ENCODE assay signal across 8 cellular contexts in genomic region chr14:96852823-96853422, GRCh38. TPM values are rescaled to one million over a fixed set of nuclear protein-coding genes. Genes with fewer than 3 reads are reported as not detected.
DNase-seq lines count a peak whose midpoint lies in the region; ATAC-seq, FAIRE-seq and TF ChIP-seq lines count a peak whose summit lies in the region.

No MANE protein-coding gene starts in this region.

- 81% methylated on average over 4 of the region's 4 CpGs for WGBS in GM12878 (ENCODE audit: insufficient coverage, insufficient replicate concordance, low lambda C conversion rate, missing lambda C conversion rate)
- 65% methylated on average over 4 of the region's 4 CpGs for WGBS in liver

- no peaks in the 10 kb centered on the region for H3K27me3 ChIP-seq in GM12878 (replicated peaks in 1 of 2; ENCODE audit: control insufficient read depth in 2 of 2, insufficient read depth in 2 of 2, low read length in 1 of 2)
- H3K27me3 ChIP-seq in liver (ENCODE audit: control insufficient read depth in 4 of 4, insufficient read depth in 4 of 4, low read length in 3 of 4): no peaks in the 10 kb centered on the region

- no peak overlapping the region for H3K4me3 ChIP-seq in GM12878
- no peak overlapping the region for H3K4me3 ChIP-seq in liver (ENCODE audit: low read depth in 1 of 3, low read length in 3 of 3)

- TF ChIP-seq CTCF in GM12878 (IDR thresholded peaks at IDR 0.05 in 2 of 3, conservative IDR thresholded peaks at IDR 0.05 in 1 of 3; ENCODE audit: control insufficient read depth in 2 of 3, extremely low read depth in 1 of 3, insufficient read depth in 1 of 3, low read depth in 3 of 3, low read length in 3 of 3) (peak; percentile 57 to 68 (median 61)), liver (IDR thresholded peaks at IDR 0.05; ENCODE audit: low read depth, low read length, missing input control) (peak; percentile 66)

- peak; percentile 27 for FAIRE-seq in H54 (lab: Jason Lieb, UNC)
- peak; percentile 68 for FAIRE-seq in GM12878 (lab: Jason Lieb, UNC)

- POLR2A ChIA-PET in GM12878 (lab: Charles Lee): interaction anchor here (2.2 kb wide), 1 partner anchor 57 kb away, joined by 7 read pairs; no protein-coding TSS in a partner anchor

- H2AFZ ChIP-seq in GM12878 (ENCODE audit: control insufficient read depth, low read depth, low read length): no peak overlapping the region

- in situ Hi-C loops in GM12878 (cut with MboI): no loop called here

- no peak for TF ChIP-seq EP300 in GM12878 (IDR thresholded peaks at IDR 0.05; ENCODE audit: borderline replicate concordance in 1 of 2, control insufficient read depth in 1 of 2, low read depth in 2 of 2, low read length in 2 of 2)

- no peak for TF ChIP-seq POLR2A in H54 (IDR thresholded peaks at IDR 0.05; ENCODE audit: low read depth, low read length)
- no peak for TF ChIP-seq POLR2A in GM12878 (IDR thresholded peaks at IDR 0.05; ENCODE audit: low read depth, low read length)

- no peak overlapping the region for H3K27ac ChIP-seq in GM12878 (ENCODE audit: control insufficient read depth, insufficient read depth)
- H3K27ac ChIP-seq in liver (ENCODE audit: low read depth in 1 of 2, low read length in 2 of 2): no peak overlapping the region

- ATAC-seq in GM12878 (peak; percentile 84), HG03175 (IDR thresholded peaks at IDR 0.05; ENCODE audit: unreplicated experiment) (no peak)

- TF ChIP-seq RAD21 in GM12878 (IDR thresholded peaks at IDR 0.05; ENCODE audit: insufficient read depth, low read depth, low read length) (peak; percentile 67), liver (IDR thresholded peaks at IDR 0.05) (peak; percentile 51 to 68)

- H3K9me3 ChIP-seq in GM12878 (replicated peaks; ENCODE audit: control insufficient read depth, insufficient read depth, low read length) (no peaks in the 10 kb centered on the region), liver (ENCODE audit: control insufficient read depth in 4 of 4, low read length in 3 of 4) (no peaks in the 10 kb centered on the region)

- SMC1A ChIA-PET in GM12878 (lab: Charles Lee; ENCODE audit: uncharacterized antibody, unreplicated experiment): interaction anchor here (0.8 to 4.2 kb wide), 33 partner anchors 10 to 288 kb away, joined by 3 to 44 read pairs (median 4); partner anchors contain the start of gene VRK1

- RAD21 ChIA-PET in GM12878 (lab: Charles Lee; ENCODE audit: unreplicated experiment): interaction anchor here (0.5 to 3.3 kb wide), 28 partner anchors 9 to 498 kb away, joined by 3 to 25 read pairs (median 6); partner anchors contain the start of gene VRK1

- DNase-seq in activated CD8-positive, alpha-beta memory T cell treated with anti-CD3 and anti-CD28 coated beads, Interleukin-2, amount 50 U/mL, for 1 hour (ENCODE audit: extremely low read depth): peak; percentile 0
- DNase-seq in activated CD8-positive, alpha-beta memory T cell treated with anti-CD3 and anti-CD28 coated beads, Interleukin-2, amount 50 U/mL, for 4 hours: no peak
- DNase-seq in H54 (ENCODE audit: insufficient read length, low spot score) (no peak), NCI-H2171 treated with DMSO at 0.1 percent for 48 hours (lab: John Stamatoyannopoulos, UW) (peak; percentile 60), GM12878 (ENCODE audit: low read depth, low spot score) (peak; percentile 4), ureter (ENCODE audit: low spot score) (no peak)

- H3K79me2 ChIP-seq in GM12878 (ENCODE audit: control insufficient read depth, insufficient read depth, low read length): no peaks in the 10 kb centered on the region

- H3K4me2 ChIP-seq in GM12878 (ENCODE audit: control insufficient read depth, insufficient read depth): no peak overlapping the region

- intact Hi-C loops in GM12878 (cut with micrococcal nuclease; ENCODE audit: unreplicated experiment): loop anchor here (2.0 to 5.0 kb wide), 2 partner anchors 56 to 268 kb away; partner anchors contain the start of gene VRK1

- H3K4me1 ChIP-seq in GM12878 (ENCODE audit: control insufficient read depth, insufficient read depth, low read length): no peaks in the 10 kb centered on the region
- H3K4me1 ChIP-seq in liver (ENCODE audit: control insufficient read depth in 4 of 4, insufficient read depth in 4 of 4, low read length in 3 of 4): no peaks in the 10 kb centered on the region

- CTCF ChIA-PET in GM12878 (lab: Yijun Ruan, JAX): interaction anchor here (0.6 to 3.4 kb wide), 48 partner anchors 9 to 752 kb away, joined by 3 to 44 read pairs (median 4); partner anchors contain the start of gene VRK1

- H3K36me3 ChIP-seq in GM12878 (ENCODE audit: control insufficient read depth in 2 of 2, insufficient read depth in 2 of 2, low read length in 1 of 2) (peaks cover 8 to 13% of the 10 kb centered on the region in 2 experiments; a peak in 3 of 4 replicates), liver (ENCODE audit: control insufficient read depth in 4 of 4, insufficient read depth in 3 of 4, low read depth in 1 of 4, low read length in 3 of 4) (peaks cover 0 to 5% (median 1%) of the 10 kb centered on the region in 4 donors)

- no peaks in the 10 kb centered on the region for H4K20me1 ChIP-seq in GM12878 (ENCODE audit: control insufficient read depth, insufficient read depth)

- BruUV-seq in GM12878 (replicated peaks; lab: Mats Ljungman, UMichigan): no TSS peak

- H3K9ac ChIP-seq in GM12878 (ENCODE audit: control insufficient read depth, insufficient read depth, low read length): no peak overlapping the region
- no peak overlapping the region for H3K9ac ChIP-seq in liver (ENCODE audit: low read depth in 1 of 2, low read length in 2 of 2)

TF ChIP-seq in GM12878, 131 proteins besides CTCF, POLR2A, EP300 and RAD21:
- TF ChIP-seq SMC3 (IDR thresholded peaks at IDR 0.05; ENCODE audit: borderline replicate concordance, low read length) (peak; percentile 57; the same call in 1 of the 2 replicates), NFXL1 (IDR thresholded peaks at IDR 0.05; ENCODE audit: borderline replicate concordance) (no peak)

TF ChIP-seq in liver, 16 proteins besides CTCF, POLR2A, EP300 and RAD21:
- TF ChIP-seq MAX (IDR thresholded peaks at IDR 0.05) (no peak), HNF4A (conservative IDR thresholded peaks at IDR 0.05) (no peak), REST (IDR thresholded peaks at IDR 0.05) (no peak), FOXA1 (IDR thresholded peaks at IDR 0.05) (no peak)

RNA-seq across cellular contexts. Expression of gene VRK1, which starts 55.7 kb away (rescaled TPM):
- total RNA-seq in GM12878 (2013; cell fraction: nucleolus; rRNA removed): 93.6 and 94.9 TPM in 2 replicates
- total RNA-seq in GM12878 (2014; rRNA removed): 51.8 and 59.9 TPM in 2 replicates
- 94.1 and 102 TPM in 2 replicates for total RNA-seq in GM12878 (2014; rRNA removed; fragmentation: Illumina TruSeq; extraction: Trizol)
- 58.0 and 63.0 TPM in 2 replicates for total RNA-seq in GM12878 (2021)
- polyA plus RNA-seq in GM12878 (2011; ENCODE audit: low read depth): 36.7 TPM
- 50.9 and 77.0 TPM in 2 replicates for polyA plus RNA-seq in GM12878 (2011; rRNA removed)
- 14.5 and 17.2 TPM in 2 replicates for polyA plus RNA-seq in GM12878 (2011; cell fraction: cytosol; rRNA removed)
- polyA plus RNA-seq in GM12878 (2011; cell fraction: nucleus; rRNA removed): 25.5 and 31.0 TPM in 2 replicates
- 26.3 and 33.3 TPM in 2 replicates for polyA plus RNA-seq in GM12878 (2012)
- 75.4 and 96.3 TPM in 2 replicates for polyA plus RNA-seq in GM12878 (2014; fragmentation: Illumina TruSeq; extraction: Trizol)
- 100 to 1,000 TPM; 127 to 137 TPM for polyA plus RNA-seq in GM12878 (2014; fragmentation: Nextera tagmentation; extraction: Ambion mirVana)
- polyA plus RNA-seq in GM12878 (2014; rRNA removed): 45.4 and 58.3 TPM in 2 replicates
- polyA plus RNA-seq in GM12878 (2016; fragmentation: Nextera tagmentation; extraction: Ambion mirVana): 100 to 1,000 TPM; 101 to 115 TPM
- polyA minus RNA-seq in GM12878 (2011; rRNA and poly(A)+ RNA removed): 28.2 and 51.3 TPM in 2 replicates
- polyA minus RNA-seq in GM12878 (2011; cell fraction: cytosol; rRNA and poly(A)+ RNA removed): 20.7 and 21.9 TPM in 2 replicates
- polyA minus RNA-seq in GM12878 (2011; cell fraction: nucleus; rRNA and poly(A)+ RNA removed): 24.8 and 35.8 TPM in 2 replicates
- 10 to 100 TPM in 1 of 2 donors, 1 to 10 TPM in 1; 4.3 to 50.4 TPM for total RNA-seq in liver
- polyA plus RNA-seq in liver: 1 to 10 TPM; 1.8 to 2.4 TPM
- 15.6 TPM for total RNA-seq in ureter

Comparison
In these comparisons a context has a peak if more than half of its experiments do, and no peak if none do; other contexts are left out.
1. DNase-seq: peak in activated CD8-positive, alpha-beta memory T cell treated with anti-CD3 and anti-CD28 coated beads, Interleukin-2, amount 50 U/mL, for 1 hour (single experiment), NCI-H2171 treated with DMSO at 0.1 percent for 48 hours (single experiment) and GM12878 (single experiment); none in activated CD8-positive, alpha-beta memory T cell treated with anti-CD3 and anti-CD28 coated beads, Interleukin-2, amount 50 U/mL, for 4 hours (single experiment), H54 (single experiment) and ureter (single experiment).